10 cellular contexts compared by ENCODE assay signal in genomic region chr10:95792874-95793285, GRCh38. TPM values are rescaled to one million over a fixed set of nuclear protein-coding genes. Genes with fewer than 3 reads are reported as not detected.
DNase-seq lines count a peak whose midpoint lies in the region; ATAC-seq and TF ChIP-seq lines count a peak whose summit lies in the region.
"Had no signal": no experiment of that assay in that cellular context is flagged by ENCODE, and none has a peak within 500 bp of the region (broad histone marks: within the 10 kb centered on the region; RNA-seq: fewer than 3 reads in every experiment).

No MANE protein-coding gene starts in this region.

- no peaks in the 10 kb centered on the region for H3K36me3 ChIP-seq in adrenal gland (replicated peaks in 1 of 2)
- no peaks in the 10 kb centered on the region for H3K36me3 ChIP-seq in MG63

- ATAC-seq in GM18858 (IDR thresholded peaks at IDR 0.05; ENCODE audit: unreplicated experiment), result no peak

- DNase-seq in adrenal gland, result peak in 3 of 7 donors; percentile 21 to 34 (median 29)
- peak; percentile 80 for DNase-seq in iris pigment epithelial cell (ENCODE audit: low read depth)
- no peak for DNase-seq in MG63
- no peak for DNase-seq in HuH-7 (ENCODE audit: low spot score)
- no peak for DNase-seq in HPDE6-E6E7 (ENCODE audit: extremely low spot score)
- DNase-seq: activated CD4-positive, alpha-beta T cell treated with anti-CD3 and anti-CD28 coated beads, Interleukin-2, amount 50 U/mL, for 4 hours; stimulated activated CD4-positive, alpha-beta T cell treated with anti-CD3 and anti-CD28 coated beads, Interleukin-15, amount 100 ng/mL, for 24 hours had no signal

- H3K27me3 ChIP-seq in adrenal gland, result no peaks in the 10 kb centered on the region
- H3K27me3 ChIP-seq in MG63, result no peaks in the 10 kb centered on the region

- no peaks in the 10 kb centered on the region for H3K9me3 ChIP-seq in adrenal gland (replicated peaks in 1 of 3)
- H3K9me3 ChIP-seq in MG63, result no peaks in the 10 kb centered on the region

- no peak overlapping the region for H3K4me3 ChIP-seq in adrenal gland
- H3K4me3 ChIP-seq in skin epidermis, result no peak overlapping the region
- H3K4me3 ChIP-seq in MG63, result no peak overlapping the region

- TF ChIP-seq POLR2A in GM15510 (IDR thresholded peaks at IDR 0.05; ENCODE audit: borderline replicate concordance, extremely low read depth, insufficient read length) (peak; percentile 15), adrenal gland (IDR thresholded peaks at IDR 0.05) (no peak)

- intact Hi-C loops in adrenal gland (cut with DNase I), result no loop called here

- no peak for TF ChIP-seq CTCF in adrenal gland (IDR thresholded peaks at IDR 0.05)

- H3K27ac ChIP-seq in adrenal gland, result peak overlapping the region in 3 of 5 donors; percentile 18 to 82 (median 69)
- peak overlapping the region in 19 of 21 experiments; percentile 42 to 81 (median 66) for H3K27ac ChIP-seq in skin epidermis

- H3K4me1 ChIP-seq in adrenal gland (replicated peaks in 1 of 2), result peaks cover 4 to 31% of the 10 kb centered on the region in 2 donors

- 53 to 70% (median 57%) methylated on average over 4 of the region's 4 CpGs for WGBS in adrenal gland, 4 donors

RNA-seq across cellular contexts. Expression of gene ENTPD1, which starts 36.9 kb away (rescaled TPM):
- total RNA-seq in adrenal gland, result 10 to 100 TPM; 13.7 to 26.4 (median 20.3) TPM
- polyA plus RNA-seq in adrenal gland, result 10 to 100 TPM in 1 of 3 donors, 1 to 10 TPM in 2; 4.5 to 12.6 (median 8.0) TPM
- total RNA-seq in MG63 (2014; rRNA removed; shearing (Covaris generic); ENCODE audit: low replicate concordance), result not detected in 2 replicates

Comparison
In these comparisons a context has a peak if more than half of its experiments do, and no peak if none do; other contexts are left out.
1. RNA of gene ENTPD1, which starts 36.9 kb away (total RNA-seq): 13.7 to 26.4 TPM in adrenal gland; not detected in MG63; every median in the first group is over 10 times any median in the second.